Comparison of ENCODE assay signal across 21 cellular contexts in the genomic region with DNA sequence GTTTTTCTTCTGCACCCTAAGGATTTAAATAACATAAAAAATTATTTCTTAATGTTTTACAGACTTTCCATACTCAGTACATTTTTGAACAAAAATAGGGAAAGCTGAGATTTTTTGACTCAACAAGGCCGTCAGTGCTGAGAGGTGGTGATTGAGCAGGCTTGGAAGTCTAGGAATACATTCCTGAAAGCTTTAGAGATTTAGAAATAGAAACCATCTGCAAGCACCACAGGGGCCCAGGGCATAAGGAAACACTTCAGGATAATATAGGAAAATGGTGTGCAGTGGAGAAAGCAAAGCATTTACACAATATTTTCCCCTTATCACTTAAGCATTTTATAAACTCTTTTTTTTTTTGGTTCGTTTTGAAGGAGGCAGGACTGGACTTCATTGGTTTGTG. TPM values are rescaled to one million over a fixed set of nuclear protein-coding genes. Genes with fewer than 3 reads are reported as not detected.
A peak's percentile ranks its signal among the peaks of the same experiment; 100 is the strongest.
DNase-seq lines count a peak whose midpoint lies in the region; ATAC-seq and TF ChIP-seq lines count a peak whose summit lies in the region.
"Had no signal": no experiment of that assay in that cellular context is flagged by ENCODE, and none has a peak within 500 bp of the region (broad histone marks: within the 10 kb centered on the region; RNA-seq: fewer than 3 reads in every experiment).

No MANE protein-coding gene starts in this region.

- 0 out of 2 replicates have a peak, but pooled peaks cover 9% of the 10 kb centered on the region for H4K20me1 ChIP-seq in OCI-LY1 (ENCODE audit: insufficient read depth, low read length)

- no peaks in the 10 kb centered on the region for H3K27me3 Mint-ChIP-seq in nephron (ENCODE audit: low read depth)
- peaks cover 29% of the 10 kb centered on the region for H3K27me3 Mint-ChIP-seq in activated T-cell treated with anti-CD3 and anti-CD28 coated beads, Interleukin-2, amount 50 U/mL, for 72 hours (ENCODE audit: low read depth)

- H3K9me3 ChIP-seq in OCI-LY1 (ENCODE audit: low read length) (no peaks in the 10 kb centered on the region), ovary (no peaks in the 10 kb centered on the region)
- H3K9me3 ChIP-seq: BLaER1, HAP-1, left ventricle myocardium inferior, MG63, right lobe of liver had no signal

- no peak for TF ChIP-seq POLR2A in ovary (IDR thresholded peaks at IDR 0.05)

- H3K4me3 ChIP-seq in OCI-LY1 (ENCODE audit: low read depth, low read length, poor library complexity, severe bottlenecking) (peak overlapping the region; percentile 40), ovary (no peak overlapping the region)
- H3K4me3 ChIP-seq: BLaER1, HAP-1, left ventricle myocardium inferior, MG63, right lobe of liver had no signal

- DNase-seq in GM03348 (ENCODE audit: low spot score) (peak; percentile 32), dedifferentiated amniotic fluid mesenchymal stem cell (ENCODE audit: extremely low spot score) (peak; percentile 49), iPS-NIHi11 (ENCODE audit: low spot score) (no peak), ovary (no peak)
- no peak for DNase-seq in activated T-cell treated with anti-CD3 and anti-CD28 coated beads, Interleukin-2, amount 50 U/mL, for 72 hours
- DNase-seq: activated CD4-positive, alpha-beta T cell treated with anti-CD3 and anti-CD28 coated beads for 1 hour; activated T-cell treated with anti-CD3 and anti-CD28 coated beads, Interleukin-2, amount 50 U/mL, for 4 hours; anterior cingulate cortex; effector memory CD8-positive, alpha-beta T cell; EL; left ventricle myocardium inferior; MG63; naive thymus-derived CD8-positive, alpha-beta T cell; right lobe of liver; stimulated activated naive CD8-positive, alpha-beta T cell treated with anti-CD3 and anti-CD28 coated beads, Interleukin-15, amount 100 ng/mL, for 72 hours; T-cell had no signal

- H3K79me2 ChIP-seq in OCI-LY1 (ENCODE audit: insufficient read depth, low read length), result peaks cover 94% of the 10 kb centered on the region

- no peak for TF ChIP-seq EP300 in ovary (IDR thresholded peaks at IDR 0.05)

- TF ChIP-seq CTCF in OCI-LY1 (IDR thresholded peaks at IDR 0.05; ENCODE audit: low read length) (no peak), nephron (IDR thresholded peaks at IDR 0.05; ENCODE audit: unreplicated experiment in 3 of 3) (no peak), ovary (IDR thresholded peaks at IDR 0.05) (no peak)

- peaks cover 58% of the 10 kb centered on the region for H3K4me1 Mint-ChIP-seq in nephron
- peaks cover 8% of the 10 kb centered on the region for H3K4me1 Mint-ChIP-seq in activated T-cell treated with anti-CD3 and anti-CD28 coated beads, Interleukin-2, amount 50 U/mL, for 72 hours (ENCODE audit: low read depth)

- peaks cover 77% of the 10 kb centered on the region for H3K4me1 ChIP-seq in OCI-LY1 (ENCODE audit: insufficient read depth, low read length, severe bottlenecking)
- peaks cover 4% of the 10 kb centered on the region for H3K4me1 ChIP-seq in ovary (ENCODE audit: insufficient read depth)
- H3K4me1 ChIP-seq: right lobe of liver had no signal

- WGBS in ovary, 3 donors, result 45 to 68% (median 50%) methylated on average over 2 of the region's 2 CpGs

- intact Hi-C loops in ovary (cut with DNase I), result no loop called here

- H3K27me3 ChIP-seq in OCI-LY1 (ENCODE audit: insufficient read depth, low read length) (no peaks in the 10 kb centered on the region), ovary (no peaks in the 10 kb centered on the region)
- H3K27me3 ChIP-seq: BLaER1, MG63, right lobe of liver had no signal

- H3K27ac Mint-ChIP-seq in nephron, result peak overlapping the region in 2 of 3 experiments; percentile 14 to 74
- no peak overlapping the region for H3K27ac Mint-ChIP-seq in activated T-cell treated with anti-CD3 and anti-CD28 coated beads, Interleukin-2, amount 50 U/mL, for 72 hours
- H3K27ac Mint-ChIP-seq: effector memory CD8-positive, alpha-beta T cell; naive thymus-derived CD8-positive, alpha-beta T cell; stimulated activated naive CD8-positive, alpha-beta T cell treated with anti-CD3 and anti-CD28 coated beads, Interleukin-15, amount 100 ng/mL, for 72 hours; T-cell had no signal

- H3K9me2 ChIP-seq in OCI-LY1 (ENCODE audit: low read depth, low read length), result no peaks in the 10 kb centered on the region

- H3K27ac ChIP-seq in OCI-LY1 (ENCODE audit: low read depth, low read length, poor library complexity, severe bottlenecking), result peak overlapping the region; percentile 28
- no peak overlapping the region for H3K27ac ChIP-seq in ovary
- H3K27ac ChIP-seq: BLaER1, left ventricle myocardium inferior, right lobe of liver had no signal

- H3K36me3 Mint-ChIP-seq in nephron (ENCODE audit: low read depth), result peaks cover 44% of the 10 kb centered on the region
- peaks cover 0 to 2% of the 10 kb centered on the region in 2 donors for H3K36me3 Mint-ChIP-seq in activated T-cell treated with anti-CD3 and anti-CD28 coated beads, Interleukin-2, amount 50 U/mL, for 72 hours (ENCODE audit: insufficient read depth in 2 of 2)
- H3K36me3 Mint-ChIP-seq: T-cell had no signal

- no peak overlapping the region for H2AFZ ChIP-seq in OCI-LY1 (ENCODE audit: low read length)

- peaks cover 52% of the 10 kb centered on the region for H3K36me3 ChIP-seq in OCI-LY1 (ENCODE audit: insufficient read depth, low read length)
- no peaks in the 10 kb centered on the region for H3K36me3 ChIP-seq in ovary
- H3K36me3 ChIP-seq: BLaER1, HAP-1, left ventricle myocardium inferior, right lobe of liver had no signal

- peak overlapping the region in 1 of 3 experiments; percentile 16 for H3K4me3 Mint-ChIP-seq in nephron
- no peak overlapping the region for H3K4me3 Mint-ChIP-seq in activated T-cell treated with anti-CD3 and anti-CD28 coated beads, Interleukin-2, amount 50 U/mL, for 72 hours
- H3K4me3 Mint-ChIP-seq: activated T-cell treated with anti-CD3 and anti-CD28 coated beads, Interleukin-2, amount 50 U/mL, for 4 hours; effector memory CD8-positive, alpha-beta T cell; naive thymus-derived CD8-positive, alpha-beta T cell; stimulated activated naive CD8-positive, alpha-beta T cell treated with anti-CD3 and anti-CD28 coated beads, Interleukin-15, amount 100 ng/mL, for 72 hours; T-cell had no signal

- H3F3A ChIP-seq in OCI-LY1 (ENCODE audit: insufficient read depth, low read length), result no peaks in the 10 kb centered on the region

- ATAC-seq in activated T-cell treated with anti-CD3 and anti-CD28 coated beads, Interleukin-2, amount 50 U/mL, for 72 hours (replicated peaks in 1 of 2), result no peak
- ATAC-seq in HG03457 (IDR thresholded peaks at IDR 0.05; ENCODE audit: unreplicated experiment), result no peak
- ATAC-seq: activated T-cell treated with anti-CD3 and anti-CD28 coated beads, Interleukin-2, amount 50 U/mL, for 4 hours; effector memory CD8-positive, alpha-beta T cell; naive thymus-derived CD8-positive, alpha-beta T cell; right lobe of liver; stimulated activated naive CD8-positive, alpha-beta T cell treated with anti-CD3 and anti-CD28 coated beads, Interleukin-15, amount 100 ng/mL, for 72 hours; T-cell had no signal

- no peak overlapping the region for H3K9ac ChIP-seq in OCI-LY1 (ENCODE audit: low read length)
- H3K9ac ChIP-seq: BLaER1 had no signal

- H3K9me3 Mint-ChIP-seq in nephron, result no peaks in the 10 kb centered on the region
- no peaks in the 10 kb centered on the region for H3K9me3 Mint-ChIP-seq in activated T-cell treated with anti-CD3 and anti-CD28 coated beads, Interleukin-2, amount 50 U/mL, for 72 hours
- H3K9me3 Mint-ChIP-seq: activated T-cell treated with anti-CD3 and anti-CD28 coated beads, Interleukin-2, amount 50 U/mL, for 4 hours; stimulated activated naive CD8-positive, alpha-beta T cell treated with anti-CD3 and anti-CD28 coated beads, Interleukin-15, amount 100 ng/mL, for 72 hours; T-cell had no signal

- H3K4me2 ChIP-seq in OCI-LY1 (ENCODE audit: low read length), result peak overlapping the region; percentile 63
- H3K4me2 ChIP-seq: BLaER1 had no signal

RNA-seq across cellular contexts. Expression of a gene that starts 5.2 kb away (rescaled TPM):
- 1 to 10 TPM; 1.2 to 1.8 TPM for total RNA-seq in activated T-cell treated with anti-CD3 and anti-CD28 coated beads, Interleukin-2, amount 50 U/mL, for 72 hours
- 10 to 100 TPM; 18.0 to 59.5 (median 38.3) TPM for total RNA-seq in ovary
- polyA plus RNA-seq in ovary, result 10 to 100 TPM; 39.5 to 59.1 TPM

Comparison
In these comparisons a context has a peak if more than half of its experiments do, and no peak if none do; other contexts are left out.
1. DNase-seq: peak in GM03348 (single experiment) and dedifferentiated amniotic fluid mesenchymal stem cell (single experiment); none in activated T-cell treated with anti-CD3 and anti-CD28 coated beads, Interleukin-2, amount 50 U/mL, for 72 hours (0 of 2), iPS-NIHi11 (single experiment) and ovary (0 of 5).
2. RNA of a gene that starts 5.2 kb away (total RNA-seq): 18.0 to 59.5 TPM in ovary; 1.2 to 1.8 TPM in activated T-cell treated with anti-CD3 and anti-CD28 coated beads, Interleukin-2, amount 50 U/mL, for 72 hours; every median in the first group is over 4 times any median in the second.